ENCODE assay signal across 19 cellular contexts in genomic region chr9:101093620-101094019, GRCh38.
DNase-seq lines count a peak whose midpoint lies in the region; ATAC-seq, FAIRE-seq and TF ChIP-seq lines count a peak whose summit lies in the region.
"Had no signal": no experiment of that assay in that cellular context is flagged by ENCODE, and none has a peak within 500 bp of the region (broad histone marks: within the 10 kb centered on the region; RNA-seq: fewer than 3 reads in every experiment).

No MANE protein-coding gene starts in this region.

- H3K79me2 ChIP-seq in PC-3 (ENCODE audit: low read length), result no peaks in the 10 kb centered on the region

- TF ChIP-seq POLR2A in GM12892 (IDR thresholded peaks at IDR 0.05; ENCODE audit: low read depth, low read length), result no peak

- TF ChIP-seq CTCF in PC-3 (conservative IDR thresholded peaks at IDR 0.05; ENCODE audit: low read depth, low read length) (no peak), epithelial cell of esophagus (IDR thresholded peaks at IDR 0.05; ENCODE audit: insufficient read depth, low read depth, low read length, missing control alignments) (no peak)

- no peaks in the 10 kb centered on the region for H3K9me2 ChIP-seq in PC-3 (replicated peaks; ENCODE audit: low read length)

- POLR2A ChIA-PET in PC-3 (lab: Charles Lee; ENCODE audit: unreplicated experiment), result no interaction called here

- CTCF ChIA-PET in PC-3 (lab: Charles Lee), result no interaction called here

- no peak overlapping the region for H3K4me2 ChIP-seq in PC-3 (ENCODE audit: low read length)

- intact Hi-C loops in PC-3 (cut with micrococcal nuclease), result no loop called here

- no peak for FAIRE-seq in GM12892 (lab: Jason Lieb, UNC)
- FAIRE-seq: kidney had no signal

- no peaks in the 10 kb centered on the region for H3K36me3 ChIP-seq in PC-3 (ENCODE audit: low read depth, low read length)
- H3K36me3 ChIP-seq: vagina had no signal

- H3K4me1 ChIP-seq in PC-3 (ENCODE audit: insufficient read depth, low read length), result no peaks in the 10 kb centered on the region
- H3K4me1 ChIP-seq: vagina had no signal

- H3K27me3 ChIP-seq in PC-3 (ENCODE audit: low read length), result no peaks in the 10 kb centered on the region
- H3K27me3 ChIP-seq: vagina had no signal

- BruUV-seq in PC-3 (replicated peaks; lab: Mats Ljungman, UMichigan), result no TSS peak

- no peaks in the 10 kb centered on the region for H3K9me3 ChIP-seq in PC-3 (ENCODE audit: low read length)
- H3K9me3 ChIP-seq: vagina had no signal

- H3K9ac ChIP-seq in PC-3 (ENCODE audit: low read length), result no peak overlapping the region

- peak; percentile 65 for DNase-seq in ACHN
- DNase-seq in PC-3, result peak; percentile 14
- peak; percentile 55 for DNase-seq in epithelial cell of esophagus (ENCODE audit: low read depth)
- peak; percentile 3 for DNase-seq in left kidney (ENCODE audit: low read depth, low spot score)
- no peak for DNase-seq in NCI-H526 treated with DMSO at 0.1 percent for 48 hours (lab: John Stamatoyannopoulos, UW)
- no peak for DNase-seq in GM12892 (ENCODE audit: insufficient read length)
- no peak for DNase-seq in NCI-H226
- DNase-seq: activated CD4-positive, alpha-beta T cell treated with anti-CD3 and anti-CD28 coated beads, Interleukin-2, amount 50 U/mL, for 1 hour; activated CD8-positive, alpha-beta memory T cell treated with anti-CD3 and anti-CD28 coated beads, Interleukin-2, amount 50 U/mL, for 48 hours; amygdala; C1 segment of cervical spinal cord; effector memory CD4-positive, alpha-beta T cell; kidney; NCI-H187; NCI-H446 treated with DMSO at 0.1 percent for 48 hours; NK-92 treated with Interleukin-12 subunit alpha and Interleukin-12 subunit beta, amount 100 ng/mL, for 24 hours had no signal

- in situ Hi-C loops in ACHN (cut with HindIII; ENCODE audit: low pct_ligation_motif_present, low pct_unique_long_range_greater_than_20kb, low sequenced_read_pairs), result no loop called here

- no peak overlapping the region for H2AFZ ChIP-seq in PC-3 (ENCODE audit: low read length)

- no peaks in the 10 kb centered on the region for H4K20me1 ChIP-seq in PC-3 (ENCODE audit: low read length)

- ATAC-seq in PC-3 (no peak), HG02763 (IDR thresholded peaks at IDR 0.05; ENCODE audit: unreplicated experiment) (no peak)
- ATAC-seq: HCT116 had no signal

- no peak overlapping the region for H3K4me3 ChIP-seq in PC-3 (ENCODE audit: low read length)
- no peak overlapping the region for H3K4me3 ChIP-seq in epithelial cell of esophagus (ENCODE audit: low read length)
- H3K4me3 ChIP-seq: vagina had no signal

- no peak overlapping the region for H3K27ac ChIP-seq in PC-3 (ENCODE audit: low read length)
- H3K27ac ChIP-seq: vagina had no signal

- no peaks in the 10 kb centered on the region for H3F3A ChIP-seq in PC-3 (ENCODE audit: low read length, unreplicated experiment)

Comparison
In these comparisons a context has a peak if more than half of its experiments do, and no peak if none do; other contexts are left out.
1. DNase-seq: peak in ACHN (single experiment), PC-3 (single experiment), epithelial cell of esophagus (single experiment) and left kidney (single experiment); none in NCI-H526 treated with DMSO at 0.1 percent for 48 hours (single experiment), GM12892 (single experiment) and NCI-H226 (single experiment).